ENCODE assay signal across 10 cellular contexts in the genomic region with DNA sequence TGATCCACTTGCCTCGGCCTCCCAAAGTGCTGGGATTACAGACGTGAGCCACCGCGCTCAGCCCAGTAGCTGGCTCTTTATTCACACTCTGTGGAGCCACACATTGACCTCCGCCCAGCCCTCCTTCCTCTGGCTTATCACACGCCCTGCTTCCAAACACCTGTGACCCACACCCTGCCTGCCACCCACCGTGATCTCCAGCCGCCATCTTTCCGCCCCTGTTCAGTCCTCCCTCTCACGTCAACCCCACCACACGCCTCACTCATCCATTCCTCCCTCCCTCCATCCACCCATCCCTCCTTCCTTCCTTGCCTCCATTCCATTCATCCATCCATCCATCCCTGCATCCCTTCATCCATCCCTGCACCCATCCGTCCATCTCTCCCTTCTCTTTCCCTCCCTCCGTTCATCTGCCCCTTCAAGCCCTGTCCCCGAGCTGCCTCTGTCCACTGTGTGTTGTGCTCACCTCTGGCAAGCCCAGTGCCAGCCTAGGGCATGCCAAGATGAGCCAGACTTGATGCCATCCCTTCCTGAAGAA.
"Had no signal": no experiment of that assay in that cellular context is flagged by ENCODE, and none has a peak within 500 bp of the region (broad histone marks: within the 10 kb centered on the region; RNA-seq: fewer than 3 reads in every experiment).

No MANE protein-coding gene starts in this region.

- H3K27me3 ChIP-seq: left lung had no signal

- H3K9me3 Mint-ChIP-seq: activated naive CD4-positive, alpha-beta T cell treated with anti-CD3 and anti-CD28 coated beads for 36 hours; activated T-helper 2 cell treated with anti-CD3 and anti-CD28 coated beads, Interferon-gamma antibody, Interleukin-2, Interleukin-4, amounts not matched to agents 10 μg/mL and 5 μg/mL and 100 μg/mL, durations not matched to agents 14 hours and 24 hours and 36 hours; stimulated activated naive CD8-positive, alpha-beta T cell treated with anti-CD3 and anti-CD28 coated beads, Interleukin-15, amount 100 ng/mL, for 72 hours; WTC11 had no signal

- H3K4me3 Mint-ChIP-seq: activated naive CD4-positive, alpha-beta T cell treated with anti-CD3 and anti-CD28 coated beads for 36 hours; naive thymus-derived CD8-positive, alpha-beta T cell; stimulated activated naive CD8-positive, alpha-beta T cell treated with anti-CD3 and anti-CD28 coated beads, Interleukin-15, amount 100 ng/mL, for 72 hours; WTC11 had no signal

- H3K27me3 Mint-ChIP-seq: naive thymus-derived CD8-positive, alpha-beta T cell; stimulated activated naive CD8-positive, alpha-beta T cell treated with anti-CD3 and anti-CD28 coated beads, Interleukin-15, amount 100 ng/mL, for 72 hours had no signal

- H3K4me1 ChIP-seq: left lung, prostate gland had no signal

- FAIRE-seq: endometrium, small intestine had no signal

- H3K4me3 ChIP-seq: left lung, mucosa of descending colon, prostate gland had no signal

- H3K9me3 ChIP-seq: left lung, mucosa of descending colon, prostate gland had no signal

- H3K27ac ChIP-seq: left lung, prostate gland had no signal
